Comparison of ENCODE assay signal across 9 cellular contexts in genomic region chr9:5510360-5510931, GRCh38. TPM values are rescaled to one million over a fixed set of nuclear protein-coding genes. Genes with fewer than 3 reads are reported as not detected.
DNase-seq lines count a peak whose midpoint lies in the region; ATAC-seq and TF ChIP-seq lines count a peak whose summit lies in the region.
"Had no signal": no experiment of that assay in that cellular context is flagged by ENCODE, and none has a peak within 500 bp of the region (broad histone marks: within the 10 kb centered on the region; RNA-seq: fewer than 3 reads in every experiment).

TSS of gene PDCD1LG2 (plus strand) at chr9:5510531. CDS start at chr9:5522547, 12,016 bp downstream.

- H3K4me3 ChIP-seq in lung (no peak within 1 kb of the TSS), suprapubic skin (peak within 1 kb of the TSS; percentile 28)
- H3K4me3 ChIP-seq: SK-N-MC had no signal

- peaks cover 7 to 31% of the 10 kb centered on the region in 2 donors for H3K4me1 ChIP-seq in lung (ENCODE audit: control insufficient read depth in 2 of 2, insufficient read depth in 2 of 2, low read length in 2 of 2)
- H3K4me1 ChIP-seq in suprapubic skin: peaks cover 15% of the 10 kb centered on the region

- peak; percentile 79 for ATAC-seq in GM21529 (IDR thresholded peaks at IDR 0.05; ENCODE audit: unreplicated experiment)
- no peak for ATAC-seq in lung (ENCODE audit: insufficient read depth, low FRiP score)

- H3K27ac ChIP-seq in lung (ENCODE audit: low read depth in 1 of 2, low read length in 1 of 2) (peak within 1 kb of the TSS; percentile 68 to 86), suprapubic skin (peak within 1 kb of the TSS; percentile 51)
- H3K27ac ChIP-seq: SK-N-MC had no signal

- H3K36me3 ChIP-seq in lung (ENCODE audit: control insufficient read depth in 2 of 2, insufficient read depth in 2 of 2, low read length in 2 of 2) (no peaks in the 10 kb centered on the region), suprapubic skin (no peaks in the 10 kb centered on the region)

- DNase-seq in GM10266 (ENCODE audit: extremely low spot score) (peak; percentile 31), M059J (ENCODE audit: low read depth) (peak; percentile 86), astrocyte of the hippocampus (ENCODE audit: low read depth, low spot score) (peak; percentile 81), lung (ENCODE audit: low spot score) (no peak), suprapubic skin (ENCODE audit: low spot score in 2 of 2) (no peak), LoVo (ENCODE audit: low spot score) (no peak), ecto neural progenitor cell (ENCODE audit: low spot score) (no peak)

- WGBS in lung, 2 donors: 23 to 47% methylated on average over 4 of the region's 4 CpGs
- 16% methylated on average over 4 of the region's 4 CpGs for WGBS in suprapubic skin

- TF ChIP-seq EP300 in suprapubic skin (IDR thresholded peaks at IDR 0.05): no peak

- TF ChIP-seq CTCF in GM10266 (IDR thresholded peaks at IDR 0.05; ENCODE audit: control insufficient read depth, insufficient read depth, low read depth, missing control alignments) (no peak), lung (IDR thresholded peaks at IDR 0.05; ENCODE audit: control extremely low read depth, extremely low read depth) (no peak), suprapubic skin (IDR thresholded peaks at IDR 0.05) (no peak)

- TF ChIP-seq POLR2A in suprapubic skin (IDR thresholded peaks at IDR 0.05): no peak

- no peaks in the 10 kb centered on the region for H3K9me3 ChIP-seq in lung (ENCODE audit: control insufficient read depth in 2 of 2, insufficient read depth in 1 of 2, low read length in 1 of 2)
- H3K9me3 ChIP-seq in suprapubic skin: no peaks in the 10 kb centered on the region

- H3K27me3 ChIP-seq in lung (ENCODE audit: control insufficient read depth, insufficient read depth): no peaks in the 10 kb centered on the region
- H3K27me3 ChIP-seq in suprapubic skin: no peaks in the 10 kb centered on the region

RNA-seq across cellular contexts. Expression of gene PDCD1LG2, which starts in this region (rescaled TPM):
- total RNA-seq in M059J (2014; rRNA removed; shearing (Covaris generic)): 20.7 and 28.1 TPM in 2 replicates
- total RNA-seq in lung: 1 to 10 TPM; 1.8 to 6.7 TPM
- 1 to 10 TPM in 1 of 2 donors, under 1 TPM in 1; 0.87 to 4.3 TPM for polyA plus RNA-seq in lung
- total RNA-seq in suprapubic skin: 1 to 10 TPM in 2 of 4 donors, under 1 TPM in 2; 0.49 to 2.2 (median 0.99) TPM

Comparison
In these comparisons a context has a peak if more than half of its experiments do, and no peak if none do; other contexts are left out.
1. DNase-seq: peak in GM10266 (single experiment), M059J (single experiment) and astrocyte of the hippocampus (single experiment); none in lung (single experiment), suprapubic skin (0 of 2), LoVo (single experiment) and ecto neural progenitor cell (single experiment).